27 cellular contexts compared by ENCODE assay signal in the genomic region with DNA sequence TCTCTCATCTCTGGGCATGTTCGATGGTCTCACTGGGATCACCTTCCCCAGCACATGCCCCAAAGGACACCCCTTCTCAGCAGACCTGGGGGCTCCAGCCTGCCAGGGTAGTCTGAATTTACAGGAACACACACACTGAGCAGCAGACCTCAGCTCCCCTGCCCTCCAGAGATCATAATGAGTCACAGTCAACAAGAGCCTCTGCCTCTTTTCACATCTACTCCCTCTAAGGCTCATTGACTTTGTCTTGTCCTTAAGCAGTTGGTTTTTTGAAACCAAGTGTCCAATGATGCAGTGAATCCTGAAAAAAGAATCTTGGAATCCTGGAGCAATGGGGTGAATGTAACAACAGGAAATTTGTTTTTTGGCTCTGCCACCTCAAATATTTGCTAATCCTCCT. TPM values are rescaled to one million over a fixed set of nuclear protein-coding genes. Genes with fewer than 3 reads are reported as not detected.
DNase-seq lines count a peak whose midpoint lies in the region; ATAC-seq, FAIRE-seq and TF ChIP-seq lines count a peak whose summit lies in the region.
"Had no signal": no experiment of that assay in that cellular context is flagged by ENCODE, and none has a peak within 500 bp of the region (broad histone marks: within the 10 kb centered on the region; RNA-seq: fewer than 3 reads in every experiment).

No MANE protein-coding gene starts in this region.

- no peaks in the 10 kb centered on the region for H3K4me1 ChIP-seq in left lung
- H3K4me1 ChIP-seq: SJSA1 had no signal

- DNase-seq in DMS53 (lab: John Stamatoyannopoulos, UW) (peak; percentile 35), DMS53 treated with DMSO at 0.1 percent for 48 hours (lab: John Stamatoyannopoulos, UW; ENCODE audit: unreplicated experiment) (no peak), bronchial epithelial cell (ENCODE audit: low read depth) (peak; percentile 27), islet precursor cell (peak; percentile 60), left lung (no peak), H54 (ENCODE audit: insufficient read length, low spot score) (no peak), EL (no peak)
- no peak for DNase-seq in stimulated activated effector memory CD8-positive, alpha-beta T cell treated with anti-CD3 and anti-CD28 coated beads, Interleukin-12 subunit alpha, Interleukin-12 subunit beta, amount 100 ng/mL, for 72 hours (ENCODE audit: low spot score in 2 of 2)
- DNase-seq: ACHN; AML-193; C1 segment of cervical spinal cord; CD8-positive, alpha-beta memory T cell; DMS79; HCEC 1CT; NCI-H1105 treated with DMSO at 0.1 percent for 48 hours; NCI-H2081; NCI-H2171; NCI-H345; NCI-H524; NCI-H82 had no signal

- TF ChIP-seq CTCF in bronchial epithelial cell (IDR thresholded peaks at IDR 0.05; ENCODE audit: insufficient read depth, low read length, severe bottlenecking) = no peak
- no peak for TF ChIP-seq CTCF in left lung (IDR thresholded peaks at IDR 0.05)

- H3K4me3 ChIP-seq in bronchial epithelial cell (ENCODE audit: low read depth, low read length) (no peak overlapping the region), left lung (no peak overlapping the region)
- H3K4me3 ChIP-seq: GM12878, SJSA1 had no signal

- H3K9me3 ChIP-seq in left lung = no peaks in the 10 kb centered on the region
- H3K9me3 ChIP-seq: SJSA1 had no signal

- no peak overlapping the region for H3K27ac ChIP-seq in left lung
- H3K27ac ChIP-seq: 22Rv1, SJSA1 had no signal

- H3K27me3 ChIP-seq in bronchial epithelial cell (ENCODE audit: control insufficient read depth, insufficient read depth, low read length) (peaks cover 3% of the 10 kb centered on the region), left lung (no peaks in the 10 kb centered on the region)
- H3K27me3 ChIP-seq: SJSA1 had no signal

- ATAC-seq in stimulated activated effector memory CD8-positive, alpha-beta T cell treated with anti-CD3 and anti-CD28 coated beads, Interleukin-12 subunit alpha, Interleukin-12 subunit beta, amount 100 ng/mL, for 72 hours = peak; percentile 49
- ATAC-seq in left lung = no peak
- ATAC-seq: GM12878 had no signal

- H3K27ac Mint-ChIP-seq in stimulated activated effector memory CD8-positive, alpha-beta T cell treated with anti-CD3 and anti-CD28 coated beads, Interleukin-12 subunit alpha, Interleukin-12 subunit beta, amount 100 ng/mL, for 72 hours = no peak overlapping the region
- H3K27ac Mint-ChIP-seq: IgD-negative memory B cell had no signal

- H3K36me3 Mint-ChIP-seq in stimulated activated effector memory CD8-positive, alpha-beta T cell treated with anti-CD3 and anti-CD28 coated beads, Interleukin-12 subunit alpha, Interleukin-12 subunit beta, amount 100 ng/mL, for 72 hours = no peaks in the 10 kb centered on the region
- H3K36me3 Mint-ChIP-seq: CD8-positive, alpha-beta memory T cell; IgD-negative memory B cell had no signal

- no peak for TF ChIP-seq POLR2A in H54 (IDR thresholded peaks at IDR 0.05; ENCODE audit: low read depth, low read length)

- intact Hi-C loops in left lung (cut with DNase I) = no loop called here

- H3K36me3 ChIP-seq in bronchial epithelial cell (ENCODE audit: control insufficient read depth, insufficient read depth, low read length) (no peaks in the 10 kb centered on the region), left lung (no peaks in the 10 kb centered on the region)
- H3K36me3 ChIP-seq: SJSA1 had no signal

- peaks cover 6% of the 10 kb centered on the region for H3K4me1 Mint-ChIP-seq in stimulated activated effector memory CD8-positive, alpha-beta T cell treated with anti-CD3 and anti-CD28 coated beads, Interleukin-12 subunit alpha, Interleukin-12 subunit beta, amount 100 ng/mL, for 72 hours
- H3K4me1 Mint-ChIP-seq: CD8-positive, alpha-beta memory T cell; IgD-negative memory B cell had no signal

- FAIRE-seq in bronchial epithelial cell (lab: Jason Lieb, UNC) = no peak
- FAIRE-seq in H54 (lab: Jason Lieb, UNC) = no peak
- FAIRE-seq: D721Med, GM12878, RCC 7860 had no signal

- H3K4me3 Mint-ChIP-seq in stimulated activated effector memory CD8-positive, alpha-beta T cell treated with anti-CD3 and anti-CD28 coated beads, Interleukin-12 subunit alpha, Interleukin-12 subunit beta, amount 100 ng/mL, for 72 hours = no peak overlapping the region
- H3K4me3 Mint-ChIP-seq: CD8-positive, alpha-beta memory T cell; IgD-negative memory B cell had no signal

- H3K9me3 Mint-ChIP-seq in stimulated activated effector memory CD8-positive, alpha-beta T cell treated with anti-CD3 and anti-CD28 coated beads, Interleukin-12 subunit alpha, Interleukin-12 subunit beta, amount 100 ng/mL, for 72 hours = no peaks in the 10 kb centered on the region
- H3K9me3 Mint-ChIP-seq: CD8-positive, alpha-beta memory T cell; IgD-negative memory B cell had no signal

RNA-seq across cellular contexts. Expression of gene GABBR2, which starts 20.8 kb away (rescaled TPM):
- total RNA-seq in bronchial epithelial cell (not detected in 2 replicates), left lung (under 1 TPM; 0.41 to 0.89 TPM)
- total RNA-seq: CD8-positive, alpha-beta memory T cell; OCI-LY7; SJSA1 had no signal

Comparison
In these comparisons a context has a peak if more than half of its experiments do, and no peak if none do; other contexts are left out.
1. DNase-seq: peak in DMS53 (single experiment), bronchial epithelial cell (single experiment) and islet precursor cell (single experiment); none in DMS53 treated with DMSO at 0.1 percent for 48 hours (single experiment), stimulated activated effector memory CD8-positive, alpha-beta T cell treated with anti-CD3 and anti-CD28 coated beads, Interleukin-12 subunit alpha, Interleukin-12 subunit beta, amount 100 ng/mL, for 72 hours (0 of 2), left lung (0 of 2), H54 (single experiment) and EL (single experiment).